In the genomic region with DNA sequence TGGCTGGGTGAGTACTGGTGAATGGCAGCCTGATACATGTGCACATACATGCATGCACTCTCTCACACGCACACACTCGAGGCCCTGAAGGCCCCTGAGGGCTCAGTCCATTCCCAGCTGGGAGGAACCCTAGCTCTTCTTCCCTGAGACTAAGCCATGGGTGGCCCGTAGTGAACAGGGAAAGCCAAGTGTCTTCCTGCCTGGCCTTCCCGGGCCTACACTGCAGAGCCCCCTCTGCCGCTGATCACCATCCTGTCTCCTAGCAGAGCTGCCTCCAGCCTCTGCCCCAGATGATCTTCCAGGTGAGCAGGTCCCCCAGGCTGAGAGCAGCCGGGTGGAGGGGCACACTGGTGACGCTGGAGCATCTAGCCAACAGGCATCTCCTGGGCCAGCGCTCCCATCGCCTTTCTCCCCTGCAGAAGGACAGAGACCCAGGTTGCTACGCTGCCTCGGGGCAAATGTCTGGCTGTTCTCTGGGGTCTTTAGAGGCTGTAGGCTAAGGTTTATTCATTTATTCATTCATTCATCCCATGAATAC, we compare ENCODE assay signal across 11 cellular contexts. TPM values are rescaled to one million over a fixed set of nuclear protein-coding genes. Genes with fewer than 3 reads are reported as not detected.
DNase-seq lines count a peak whose midpoint lies in the region; ATAC-seq and TF ChIP-seq lines count a peak whose summit lies in the region.
"Had no signal": no experiment of that assay in that cellular context is flagged by ENCODE, and none has a peak within 500 bp of the region (broad histone marks: within the 10 kb centered on the region; RNA-seq: fewer than 3 reads in every experiment).

No MANE protein-coding gene starts in this region.

- intact Hi-C loops in ovary (cut with DNase I), result loop anchor here (5.0 to 10.0 kb wide), 6 partner anchors 102 to 482 kb away; a partner anchor contains a TSS
- intact Hi-C loops in activated T-helper 1 cell treated with anti-CD3 and anti-CD28 coated beads, Interleukin-12 subunit alpha, Interleukin-12 subunit beta, Interleukin-2, Interleukin-4 antibody, amounts not matched to agents 30 ng/mL and 10 ng/mL and 1 ng/mL, durations not matched to agents 14 hours and 24 hours and 36 hours (cut with micrococcal nuclease), result loop anchor here (10.0 kb wide), 1 partner anchor 338 kb away; no protein-coding TSS in a partner anchor

- H3K27me3 Mint-ChIP-seq in activated T-helper 1 cell treated with anti-CD3 and anti-CD28 coated beads, Interleukin-12 subunit alpha, Interleukin-12 subunit beta, Interleukin-2, Interleukin-4 antibody, amounts not matched to agents 30 ng/mL and 10 ng/mL and 1 ng/mL, durations not matched to agents 14 hours and 24 hours and 36 hours (ENCODE audit: insufficient read depth), result no peaks in the 10 kb centered on the region

- 88 to 92% (median 90%) methylated on average over 11 of the region's 11 CpGs for WGBS in ovary, 3 donors
- 90% methylated on average over 11 of the region's 11 CpGs for WGBS in smooth muscle cell (ENCODE audit: low lambda C conversion rate)

- H3K27ac Mint-ChIP-seq in activated T-helper 1 cell treated with anti-CD3 and anti-CD28 coated beads, Interleukin-12 subunit alpha, Interleukin-12 subunit beta, Interleukin-2, Interleukin-4 antibody, amounts not matched to agents 30 ng/mL and 10 ng/mL and 1 ng/mL, durations not matched to agents 14 hours and 24 hours and 36 hours, result no peak overlapping the region

- TF ChIP-seq CTCF in DND-41 (IDR thresholded peaks at IDR 0.05; ENCODE audit: borderline replicate concordance, extremely low read depth, low read length, poor library complexity, severe bottlenecking), result no peak
- no peak for TF ChIP-seq CTCF in Peyer's patch (IDR thresholded peaks at IDR 0.05)
- no peak for TF ChIP-seq CTCF in ovary (IDR thresholded peaks at IDR 0.05)
- TF ChIP-seq CTCF in smooth muscle cell (IDR thresholded peaks at IDR 0.05; ENCODE audit: borderline replicate concordance, insufficient read depth, poor library complexity, severe bottlenecking), result no peak

- H3K9me3 Mint-ChIP-seq in activated T-helper 1 cell treated with anti-CD3 and anti-CD28 coated beads, Interleukin-12 subunit alpha, Interleukin-12 subunit beta, Interleukin-2, Interleukin-4 antibody, amounts not matched to agents 30 ng/mL and 10 ng/mL and 1 ng/mL, durations not matched to agents 14 hours and 24 hours and 36 hours, result no peaks in the 10 kb centered on the region

- H3K27ac ChIP-seq in DND-41 (ENCODE audit: low read length) (no peak overlapping the region), Peyer's patch (no peak overlapping the region), ovary (no peak overlapping the region), smooth muscle cell (ENCODE audit: low read depth) (no peak overlapping the region)

- H3K9me3 ChIP-seq in DND-41 (ENCODE audit: insufficient read depth, low read length, severe bottlenecking) (no peaks in the 10 kb centered on the region), Peyer's patch (no peaks in the 10 kb centered on the region), ovary (no peaks in the 10 kb centered on the region), smooth muscle cell (replicated peaks; ENCODE audit: low read depth) (no peaks in the 10 kb centered on the region)
- H3K9me3 ChIP-seq: MG63 had no signal

- H3K9ac ChIP-seq in DND-41 (ENCODE audit: low read depth, low read length), result no peak overlapping the region
- H3K9ac ChIP-seq in smooth muscle cell (ENCODE audit: low read depth), result no peak overlapping the region

- H3F3A ChIP-seq in smooth muscle cell (ENCODE audit: low read depth), result no peaks in the 10 kb centered on the region

- H3K4me1 ChIP-seq in DND-41 (ENCODE audit: insufficient read depth, low read length), result no peaks in the 10 kb centered on the region
- peaks cover 0 to 6% (median 0%) of the 10 kb centered on the region in 4 donors for H3K4me1 ChIP-seq in Peyer's patch
- H3K4me1 ChIP-seq in ovary (ENCODE audit: insufficient read depth), result peaks cover under 1% of the 10 kb centered on the region
- H3K4me1 ChIP-seq in smooth muscle cell (ENCODE audit: low read depth), result no peaks in the 10 kb centered on the region

- DNase-seq in DND-41, result peak; percentile 5
- DNase-seq in Peyer's patch, result peak in 2 of 3 donors; percentile 28 to 43
- DNase-seq in ecto neural progenitor cell (ENCODE audit: low spot score), result peak; percentile 43
- DNase-seq in ovary, result peak in 4 of 5 donors; percentile 2 to 16 (median 11)
- DNase-seq in NCI-H69 (lab: John Stamatoyannopoulos, UW), result no peak
- DNase-seq in activated T-helper 1 cell treated with anti-CD3 and anti-CD28 coated beads, Interleukin-12 subunit alpha, Interleukin-12 subunit beta, Interleukin-2, Interleukin-4 antibody, amounts not matched to agents 30 ng/mL and 10 ng/mL and 1 ng/mL, durations not matched to agents 14 hours and 24 hours and 36 hours (ENCODE audit: low spot score), result no peak
- no peak for DNase-seq in smooth muscle cell (lab: John Stamatoyannopoulos, UW; ENCODE audit: unreplicated experiment)
- DNase-seq: effector memory CD4-positive, alpha-beta T cell; MG63; NCI-H345 had no signal

- H2AFZ ChIP-seq in DND-41 (ENCODE audit: low read depth, low read length) (no peak overlapping the region), smooth muscle cell (ENCODE audit: low read depth) (no peak overlapping the region)

- H3K79me2 ChIP-seq in DND-41 (ENCODE audit: insufficient read depth, low read length) (no peaks in the 10 kb centered on the region), smooth muscle cell (ENCODE audit: low read depth) (no peaks in the 10 kb centered on the region)

- H3K36me3 ChIP-seq in DND-41 (ENCODE audit: insufficient read depth, low read length), result peaks cover 29% of the 10 kb centered on the region
- H3K36me3 ChIP-seq in Peyer's patch, result peaks cover 0 to 14% (median 0%) of the 10 kb centered on the region in 3 donors
- H3K36me3 ChIP-seq in ovary, result no peaks in the 10 kb centered on the region
- no peaks in the 10 kb centered on the region for H3K36me3 ChIP-seq in smooth muscle cell (ENCODE audit: low read depth)

- TF ChIP-seq POLR2A in Peyer's patch (IDR thresholded peaks at IDR 0.05) (no peak), ovary (IDR thresholded peaks at IDR 0.05) (no peak)

- H3K27me3 ChIP-seq in DND-41 (ENCODE audit: insufficient read depth, low read length, poor library complexity), result no peaks in the 10 kb centered on the region
- no peaks in the 10 kb centered on the region for H3K27me3 ChIP-seq in Peyer's patch
- no peaks in the 10 kb centered on the region for H3K27me3 ChIP-seq in ovary
- no peaks in the 10 kb centered on the region for H3K27me3 ChIP-seq in smooth muscle cell (ENCODE audit: low read depth)
- H3K27me3 ChIP-seq: MG63 had no signal

- TF ChIP-seq EP300 in ovary (IDR thresholded peaks at IDR 0.05), result no peak

- H4K20me1 ChIP-seq in DND-41 (ENCODE audit: insufficient read depth, low read length), result peaks cover 3% of the 10 kb centered on the region
- H4K20me1 ChIP-seq in smooth muscle cell (ENCODE audit: low read depth), result peaks cover 4% of the 10 kb centered on the region

- H3K4me3 Mint-ChIP-seq in activated T-helper 1 cell treated with anti-CD3 and anti-CD28 coated beads, Interleukin-12 subunit alpha, Interleukin-12 subunit beta, Interleukin-2, Interleukin-4 antibody, amounts not matched to agents 30 ng/mL and 10 ng/mL and 1 ng/mL, durations not matched to agents 14 hours and 24 hours and 36 hours, result no peak overlapping the region

- peaks cover 28% of the 10 kb centered on the region for H3K4me1 Mint-ChIP-seq in activated T-helper 1 cell treated with anti-CD3 and anti-CD28 coated beads, Interleukin-12 subunit alpha, Interleukin-12 subunit beta, Interleukin-2, Interleukin-4 antibody, amounts not matched to agents 30 ng/mL and 10 ng/mL and 1 ng/mL, durations not matched to agents 14 hours and 24 hours and 36 hours (ENCODE audit: low read depth)

- H3K4me2 ChIP-seq in DND-41 (ENCODE audit: insufficient read depth, low read length), result no peak overlapping the region
- H3K4me2 ChIP-seq in smooth muscle cell, result no peak overlapping the region

- ATAC-seq in DND-41 (ENCODE audit: insufficient read depth, low read depth), result no peak
- ATAC-seq in HG03565 (IDR thresholded peaks at IDR 0.05; ENCODE audit: unreplicated experiment), result no peak

- H3K4me3 ChIP-seq in DND-41 (ENCODE audit: low read depth in 1 of 2, low read length in 2 of 2), result no peak overlapping the region
- H3K4me3 ChIP-seq in Peyer's patch, result no peak overlapping the region
- no peak overlapping the region for H3K4me3 ChIP-seq in ovary
- no peak overlapping the region for H3K4me3 ChIP-seq in smooth muscle cell
- H3K4me3 ChIP-seq: MG63 had no signal

- H3K36me3 Mint-ChIP-seq in activated T-helper 1 cell treated with anti-CD3 and anti-CD28 coated beads, Interleukin-12 subunit alpha, Interleukin-12 subunit beta, Interleukin-2, Interleukin-4 antibody, amounts not matched to agents 30 ng/mL and 10 ng/mL and 1 ng/mL, durations not matched to agents 14 hours and 24 hours and 36 hours (ENCODE audit: low read depth), result peaks cover 31% of the 10 kb centered on the region

RNA-seq across cellular contexts. Expression of a gene that starts 57.3 kb away (rescaled TPM):
- total RNA-seq in Peyer's patch (100 to 1,000 TPM in 1 of 4 donors, 10 to 100 TPM in 3; 40.4 to 140 (median 78.4) TPM), ovary (10 to 100 TPM in 6 of 7 donors, 1 to 10 TPM in 1; 6.9 to 74.9 (median 39.1) TPM), smooth muscle cell (43.8 and 58.6 TPM in 2 replicates)
- polyA plus RNA-seq in ovary (10 to 100 TPM; 15.6 to 28.3 TPM), smooth muscle cell (252 and 270 TPM in 2 replicates)
- 499 and 500 TPM in 2 replicates for total RNA-seq in activated T-helper 1 cell treated with anti-CD3 and anti-CD28 coated beads, Interleukin-12 subunit alpha, Interleukin-12 subunit beta, Interleukin-2, Interleukin-4 antibody, amounts not matched to agents 30 ng/mL and 10 ng/mL and 1 ng/mL, durations not matched to agents 14 hours and 24 hours and 36 hours

Comparison
In these comparisons a context has a peak if more than half of its experiments do, and no peak if none do; other contexts are left out.
1. DNase-seq: peak in DND-41 (single experiment), Peyer's patch (2 of 3), ecto neural progenitor cell (single experiment) and ovary (4 of 5); none in NCI-H69 (single experiment), activated T-helper 1 cell treated with anti-CD3 and anti-CD28 coated beads, Interleukin-12 subunit alpha, Interleukin-12 subunit beta, Interleukin-2, Interleukin-4 antibody, amounts not matched to agents 30 ng/mL and 10 ng/mL and 1 ng/mL, durations not matched to agents 14 hours and 24 hours and 36 hours (single experiment) and smooth muscle cell (single experiment).